ENCODE assay signal across 8 cellular contexts in the genomic region with DNA sequence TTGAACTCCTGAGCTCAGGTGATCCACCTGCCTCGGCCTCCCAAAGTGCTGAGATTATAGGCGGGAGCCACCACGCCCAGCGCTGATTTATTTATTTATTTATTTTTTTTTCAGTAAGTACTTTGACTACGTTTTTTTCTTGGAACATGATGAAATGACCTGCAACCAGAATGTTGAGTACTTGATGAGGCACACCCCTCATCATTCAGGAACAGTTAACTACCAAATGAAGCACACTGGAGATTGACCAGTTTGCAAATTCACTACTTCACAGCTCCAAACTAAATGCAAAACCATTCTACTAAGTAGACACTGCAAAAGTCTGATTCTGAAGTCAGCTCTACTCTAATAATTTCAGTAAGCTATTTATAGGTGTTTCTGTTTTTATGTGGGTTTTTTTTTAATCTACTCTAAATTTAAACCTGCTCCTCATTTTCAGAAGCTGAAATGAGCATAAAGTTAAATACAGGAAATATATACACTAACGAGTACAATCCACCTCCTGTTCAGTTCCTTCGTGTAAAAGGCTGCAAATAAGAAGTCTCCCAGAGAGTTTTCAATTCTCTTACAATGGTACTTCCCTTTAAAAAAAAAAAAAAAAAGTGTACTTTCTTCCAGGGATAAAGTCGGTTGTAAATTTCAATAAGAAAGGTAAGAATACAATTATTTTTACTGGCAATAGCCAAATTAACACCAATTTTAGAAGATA. TPM values are rescaled to one million over a fixed set of nuclear protein-coding genes. Genes with fewer than 3 reads are reported as not detected.
DNase-seq lines count a peak whose midpoint lies in the region; ATAC-seq, FAIRE-seq and TF ChIP-seq lines count a peak whose summit lies in the region.

No MANE protein-coding gene starts in this region.

- DNase-seq in NCI-H69 (lab: John Stamatoyannopoulos, UW) = peak; percentile 3
- DNase-seq in osteoblast (ENCODE audit: insufficient read length, low spot score, missing footprints) = no peak
- no peak for DNase-seq in NCI-H1436 (lab: John Stamatoyannopoulos, UW)
- no peak for DNase-seq in NCI-H82 treated with DMSO at 0.1 percent for 48 hours (lab: John Stamatoyannopoulos, UW; ENCODE audit: unreplicated experiment)
- DNase-seq in GM12891 (ENCODE audit: insufficient read length, low spot score) = no peak

- peaks cover 6% of the 10 kb centered on the region; the same call in 1 of the 2 replicates for H3F3A ChIP-seq in DOHH2 (ENCODE audit: control insufficient read depth, insufficient read depth)

- H3K4me3 ChIP-seq in DOHH2 (ENCODE audit: low read length) = peak overlapping the region; percentile 88
- H3K4me3 ChIP-seq in duodenal mucosa (ENCODE audit: low read depth in 1 of 2, low read length in 2 of 2) = peak overlapping the region; percentile 70 to 84
- peak overlapping the region; percentile 91 for H3K4me3 ChIP-seq in osteoblast (ENCODE audit: insufficient read depth, low read length)

- no peak for TF ChIP-seq POLR2A in GM12891 (IDR thresholded peaks at IDR 0.05; ENCODE audit: low read depth, low read length)

- H3K79me2 ChIP-seq in DOHH2 (ENCODE audit: control insufficient read depth, low read length) (peaks cover 65% of the 10 kb centered on the region), osteoblast (ENCODE audit: insufficient read depth, low read length) (peaks cover 67% of the 10 kb centered on the region)

- H4K20me1 ChIP-seq in DOHH2 (ENCODE audit: control insufficient read depth, insufficient read depth, low read depth, low read length) = no peaks in the 10 kb centered on the region
- H4K20me1 ChIP-seq in osteoblast (ENCODE audit: insufficient read depth, low read length) = peaks cover 38% of the 10 kb centered on the region

- H3K36me3 ChIP-seq in DOHH2 (ENCODE audit: control insufficient read depth, low read length) = peaks cover 6% of the 10 kb centered on the region; the same call in 1 of the 2 replicates
- no peaks in the 10 kb centered on the region for H3K36me3 ChIP-seq in duodenal mucosa (ENCODE audit: control insufficient read depth in 1 of 2, insufficient read depth in 2 of 2, low read length in 2 of 2)
- peaks cover 12% of the 10 kb centered on the region for H3K36me3 ChIP-seq in osteoblast (ENCODE audit: insufficient read depth, low read length)

- no peaks in the 10 kb centered on the region for H3K27me3 ChIP-seq in DOHH2 (ENCODE audit: control insufficient read depth, low read length)
- H3K27me3 ChIP-seq in duodenal mucosa (ENCODE audit: control insufficient read depth in 1 of 2, insufficient read depth in 2 of 2, low read length in 2 of 2) = no peaks in the 10 kb centered on the region
- no peaks in the 10 kb centered on the region for H3K27me3 ChIP-seq in osteoblast (ENCODE audit: insufficient read depth, low read length)

- H3K4me1 ChIP-seq in DOHH2 (ENCODE audit: control insufficient read depth, low read length) (peaks cover 39% of the 10 kb centered on the region), duodenal mucosa (ENCODE audit: control insufficient read depth in 1 of 2, insufficient read depth in 2 of 2, low read length in 2 of 2) (peaks cover 29 to 31% of the 10 kb centered on the region in 2 donors), osteoblast (ENCODE audit: insufficient read depth, low read length) (peaks cover 46% of the 10 kb centered on the region)

- FAIRE-seq in GM12891 (lab: Jason Lieb, UNC) = no peak

- H3K9me2 ChIP-seq in DOHH2 (replicated peaks; ENCODE audit: control insufficient read depth, low read length) = no peaks in the 10 kb centered on the region

- peak overlapping the region; percentile 81 to 84 for H3K9ac ChIP-seq in duodenal mucosa (ENCODE audit: low read depth in 1 of 2, low read length in 2 of 2)

- H3K4me2 ChIP-seq in DOHH2 (ENCODE audit: low read length) = peak overlapping the region; percentile 83
- peak overlapping the region; percentile 93 for H3K4me2 ChIP-seq in osteoblast (ENCODE audit: insufficient read depth, low read length)

- H2AFZ ChIP-seq in osteoblast (ENCODE audit: low read length) = no peak overlapping the region

- H3K9me3 ChIP-seq in DOHH2 (ENCODE audit: control insufficient read depth, insufficient read depth, low read length) = no peaks in the 10 kb centered on the region
- no peaks in the 10 kb centered on the region for H3K9me3 ChIP-seq in duodenal mucosa (ENCODE audit: control insufficient read depth in 1 of 2, low read length in 2 of 2)
- no peaks in the 10 kb centered on the region for H3K9me3 ChIP-seq in osteoblast (ENCODE audit: low read depth, low read length)

- TF ChIP-seq CTCF in DOHH2 (IDR thresholded peaks at IDR 0.05; ENCODE audit: low read depth, low read length, poor library complexity, severe bottlenecking) (no peak), osteoblast (IDR thresholded peaks at IDR 0.05; ENCODE audit: extremely low read depth, low read depth, low read length) (no peak)

- no peak for ATAC-seq in GM18517 (IDR thresholded peaks at IDR 0.05; ENCODE audit: unreplicated experiment)

- H3K27ac ChIP-seq in DOHH2 (ENCODE audit: low read depth, low read length) (peak overlapping the region; percentile 22), duodenal mucosa (ENCODE audit: low read depth, low read length) (no peak overlapping the region), osteoblast (ENCODE audit: low read depth, low read length) (peak overlapping the region; percentile 13)

TF ChIP-seq in GM12891, 5 proteins besides CTCF, POLR2A, EP300 and RAD21:
- no peak for TF ChIP-seq TAF1 (IDR thresholded peaks at IDR 0.05; ENCODE audit: low read depth, low read length)
- TF ChIP-seq PAX5 (IDR thresholded peaks at IDR 0.05; ENCODE audit: insufficient read depth, low read length, severe bottlenecking) = no peak
- TF ChIP-seq POU2F2 (IDR thresholded peaks at IDR 0.05; ENCODE audit: low read depth, low read length) = no peak
- TF ChIP-seq POLR2AphosphoS5 (IDR thresholded peaks at IDR 0.05; ENCODE audit: low read depth, low read length) = no peak
- TF ChIP-seq SPI1 (IDR thresholded peaks at IDR 0.05; ENCODE audit: low read depth, low read length) = no peak

RNA-seq across cellular contexts. Expression of gene GFPT1, which starts 1.4 kb away (rescaled TPM):
- 53.9 and 64.4 TPM in 2 replicates for total RNA-seq in osteoblast
- polyA plus RNA-seq in GM12891 (2012; ENCODE audit: low read depth, missing spikeins) = 10.6 TPM

RNA-seq across cellular contexts. Expression of gene NFU1, which starts 51.6 kb away (rescaled TPM):
- 34.0 and 36.2 TPM in 2 replicates for total RNA-seq in osteoblast
- polyA plus RNA-seq in GM12891 (2012; ENCODE audit: low read depth, missing spikeins) = 37.8 TPM
